ENCODE assay signal across 1 cellular context in the genomic region with DNA sequence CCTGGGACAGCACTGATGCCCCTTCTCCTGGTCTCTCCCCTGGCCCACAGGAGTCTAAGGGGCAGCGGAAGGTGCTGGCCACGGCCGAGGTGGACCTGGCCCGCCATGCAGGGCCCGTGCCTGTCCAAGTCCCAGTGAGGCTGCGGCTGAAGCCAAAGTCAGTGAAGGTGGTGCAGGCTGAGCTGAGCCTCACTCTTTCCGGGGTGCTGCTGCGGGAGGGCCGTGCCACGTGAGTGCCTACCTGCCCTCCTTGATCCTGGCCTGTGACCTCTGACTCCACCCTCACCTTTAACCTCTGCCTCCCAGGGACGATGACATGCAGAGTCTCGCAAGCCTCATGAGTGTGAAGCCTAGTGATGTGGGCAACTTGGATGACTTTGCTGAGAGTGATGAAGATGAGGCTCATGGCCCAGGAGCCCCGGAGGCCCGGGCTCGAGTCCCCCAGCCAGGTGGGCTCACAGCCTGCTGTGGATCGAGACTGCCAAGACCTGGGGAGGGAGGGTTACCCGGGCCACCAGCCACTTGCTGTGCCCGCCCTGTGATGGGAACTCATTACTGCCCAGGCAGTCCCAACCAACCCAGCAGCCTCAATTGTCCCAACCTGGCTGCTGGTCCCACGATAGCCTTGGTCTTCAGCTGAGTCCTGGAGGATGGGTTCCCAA.
TF ChIP-seq lines count a peak whose summit lies in the region.

No MANE protein-coding gene starts in this region.

TF ChIP-seq in K562, 482 proteins besides CTCF, POLR2A, EP300 and RAD21:
- TF ChIP-seq NR2C1 (IDR thresholded peaks at IDR 0.05) (peak; percentile 82), NR2C1 (tag; IDR thresholded peaks at IDR 0.05) (peak; percentile 67), ZNF766 (CRISPR knock-in tag; conservative IDR thresholded peaks at IDR 0.05) (no peak), EP400 (IDR thresholded peaks at IDR 0.05) (no peak), BRD9 (IDR thresholded peaks at IDR 0.05; ENCODE audit: low read depth, partially characterized antibody) (no peak), TAF7 (tag; IDR thresholded peaks at IDR 0.05) (no peak), GATAD2B (IDR thresholded peaks at IDR 0.05; ENCODE audit: borderline replicate concordance) (no peak), ATF7 (IDR thresholded peaks at IDR 0.05) (no peak), RBFOX2 (IDR thresholded peaks at IDR 0.05; ENCODE audit: low read depth, low read length) (0 out of 2 replicates have a peak, but pooled peaks have one; percentile 18), ZNF695 (CRISPR knock-in tag; IDR thresholded peaks at IDR 0.05) (no peak), ZNF239 (CRISPR knock-in tag; IDR thresholded peaks at IDR 0.05) (no peak), ZNF408 (CRISPR knock-in tag; IDR thresholded peaks at IDR 0.05; ENCODE audit: low read depth) (no peak), TEAD1 (CRISPR knock-in tag; IDR thresholded peaks at IDR 0.05) (no peak), EZH2 (IDR thresholded peaks at IDR 0.05; ENCODE audit: borderline replicate concordance, low read depth, low read length) (no peak)
- TF ChIP-seq, protein P1, sequence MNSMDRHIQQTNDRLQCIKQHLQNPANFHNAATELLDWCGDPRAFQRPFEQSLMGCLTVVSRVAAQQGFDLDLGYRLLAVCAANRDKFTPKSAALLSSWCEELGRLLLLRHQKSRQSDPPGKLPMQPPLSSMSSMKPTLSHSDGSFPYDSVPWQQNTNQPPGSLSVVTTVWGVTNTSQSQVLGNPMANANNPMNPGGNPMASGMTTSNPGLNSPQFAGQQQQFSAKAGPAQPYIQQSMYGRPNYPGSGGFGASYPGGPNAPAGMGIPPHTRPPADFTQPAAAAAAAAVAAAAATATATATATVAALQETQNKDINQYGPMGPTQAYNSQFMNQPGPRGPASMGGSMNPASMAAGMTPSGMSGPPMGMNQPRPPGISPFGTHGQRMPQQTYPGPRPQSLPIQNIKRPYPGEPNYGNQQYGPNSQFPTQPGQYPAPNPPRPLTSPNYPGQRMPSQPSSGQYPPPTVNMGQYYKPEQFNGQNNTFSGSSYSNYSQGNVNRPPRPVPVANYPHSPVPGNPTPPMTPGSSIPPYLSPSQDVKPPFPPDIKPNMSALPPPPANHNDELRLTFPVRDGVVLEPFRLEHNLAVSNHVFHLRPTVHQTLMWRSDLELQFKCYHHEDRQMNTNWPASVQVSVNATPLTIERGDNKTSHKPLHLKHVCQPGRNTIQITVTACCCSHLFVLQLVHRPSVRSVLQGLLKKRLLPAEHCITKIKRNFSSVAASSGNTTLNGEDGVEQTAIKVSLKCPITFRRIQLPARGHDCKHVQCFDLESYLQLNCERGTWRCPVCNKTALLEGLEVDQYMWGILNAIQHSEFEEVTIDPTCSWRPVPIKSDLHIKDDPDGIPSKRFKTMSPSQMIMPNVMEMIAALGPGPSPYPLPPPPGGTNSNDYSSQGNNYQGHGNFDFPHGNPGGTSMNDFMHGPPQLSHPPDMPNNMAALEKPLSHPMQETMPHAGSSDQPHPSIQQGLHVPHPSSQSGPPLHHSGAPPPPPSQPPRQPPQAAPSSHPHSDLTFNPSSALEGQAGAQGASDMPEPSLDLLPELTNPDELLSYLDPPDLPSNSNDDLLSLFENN (IDR thresholded peaks at IDR 0.05; ENCODE audit: low read depth in 2 of 2, low read length in 2 of 2), result no peak
- TF ChIP-seq, protein P2, sequence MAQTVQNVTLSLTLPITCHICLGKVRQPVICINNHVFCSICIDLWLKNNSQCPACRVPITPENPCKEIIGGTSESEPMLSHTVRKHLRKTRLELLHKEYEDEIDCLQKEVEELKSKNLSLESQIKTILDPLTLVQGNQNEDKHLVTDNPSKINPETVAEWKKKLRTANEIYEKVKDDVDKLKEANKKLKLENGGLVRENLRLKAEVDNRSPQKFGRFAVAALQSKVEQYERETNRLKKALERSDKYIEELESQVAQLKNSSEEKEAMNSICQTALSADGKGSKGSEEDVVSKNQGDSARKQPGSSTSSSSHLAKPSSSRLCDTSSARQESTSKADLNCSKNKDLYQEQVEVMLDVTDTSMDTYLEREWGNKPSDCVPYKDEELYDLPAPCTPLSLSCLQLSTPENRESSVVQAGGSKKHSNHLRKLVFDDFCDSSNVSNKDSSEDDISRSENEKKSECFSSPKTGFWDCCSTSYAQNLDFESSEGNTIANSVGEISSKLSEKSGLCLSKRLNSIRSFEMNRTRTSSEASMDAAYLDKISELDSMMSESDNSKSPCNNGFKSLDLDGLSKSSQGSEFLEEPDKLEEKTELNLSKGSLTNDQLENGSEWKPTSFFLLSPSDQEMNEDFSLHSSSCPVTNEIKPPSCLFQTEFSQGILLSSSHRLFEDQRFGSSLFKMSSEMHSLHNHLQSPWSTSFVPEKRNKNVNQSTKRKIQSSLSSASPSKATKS (CRISPR knock-in tag; IDR thresholded peaks at IDR 0.05), result no peak
- TF ChIP-seq, protein P3, sequence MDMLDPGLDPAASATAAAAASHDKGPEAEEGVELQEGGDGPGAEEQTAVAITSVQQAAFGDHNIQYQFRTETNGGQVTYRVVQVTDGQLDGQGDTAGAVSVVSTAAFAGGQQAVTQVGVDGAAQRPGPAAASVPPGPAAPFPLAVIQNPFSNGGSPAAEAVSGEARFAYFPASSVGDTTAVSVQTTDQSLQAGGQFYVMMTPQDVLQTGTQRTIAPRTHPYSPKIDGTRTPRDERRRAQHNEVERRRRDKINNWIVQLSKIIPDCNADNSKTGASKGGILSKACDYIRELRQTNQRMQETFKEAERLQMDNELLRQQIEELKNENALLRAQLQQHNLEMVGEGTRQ (CRISPR knock-in tag; IDR thresholded peaks at IDR 0.05), result no peak
- TF ChIP-seq, protein P4, sequence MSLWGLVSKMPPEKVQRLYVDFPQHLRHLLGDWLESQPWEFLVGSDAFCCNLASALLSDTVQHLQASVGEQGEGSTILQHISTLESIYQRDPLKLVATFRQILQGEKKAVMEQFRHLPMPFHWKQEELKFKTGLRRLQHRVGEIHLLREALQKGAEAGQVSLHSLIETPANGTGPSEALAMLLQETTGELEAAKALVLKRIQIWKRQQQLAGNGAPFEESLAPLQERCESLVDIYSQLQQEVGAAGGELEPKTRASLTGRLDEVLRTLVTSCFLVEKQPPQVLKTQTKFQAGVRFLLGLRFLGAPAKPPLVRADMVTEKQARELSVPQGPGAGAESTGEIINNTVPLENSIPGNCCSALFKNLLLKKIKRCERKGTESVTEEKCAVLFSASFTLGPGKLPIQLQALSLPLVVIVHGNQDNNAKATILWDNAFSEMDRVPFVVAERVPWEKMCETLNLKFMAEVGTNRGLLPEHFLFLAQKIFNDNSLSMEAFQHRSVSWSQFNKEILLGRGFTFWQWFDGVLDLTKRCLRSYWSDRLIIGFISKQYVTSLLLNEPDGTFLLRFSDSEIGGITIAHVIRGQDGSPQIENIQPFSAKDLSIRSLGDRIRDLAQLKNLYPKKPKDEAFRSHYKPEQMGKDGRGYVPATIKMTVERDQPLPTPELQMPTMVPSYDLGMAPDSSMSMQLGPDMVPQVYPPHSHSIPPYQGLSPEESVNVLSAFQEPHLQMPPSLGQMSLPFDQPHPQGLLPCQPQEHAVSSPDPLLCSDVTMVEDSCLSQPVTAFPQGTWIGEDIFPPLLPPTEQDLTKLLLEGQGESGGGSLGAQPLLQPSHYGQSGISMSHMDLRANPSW (CRISPR knock-in tag; IDR thresholded peaks at IDR 0.05), result no peak
TF ChIP-seq in K562: peak in this region for 2.
